24 cellular contexts compared by ENCODE assay signal in genomic region chr15:63793046-63793483, GRCh38. TPM values are rescaled to one million over a fixed set of nuclear protein-coding genes. Genes with fewer than 3 reads are reported as not detected.
DNase-seq lines count a peak whose midpoint lies in the region; ATAC-seq and TF ChIP-seq lines count a peak whose summit lies in the region.
"Had no signal": no experiment of that assay in that cellular context is flagged by ENCODE, and none has a peak within 500 bp of the region (broad histone marks: within the 10 kb centered on the region; RNA-seq: fewer than 3 reads in every experiment).

No MANE protein-coding gene starts in this region.

- H3K9me3 ChIP-seq in gastrocnemius medialis: no peaks in the 10 kb centered on the region
- H3K9me3 ChIP-seq: SJSA1 had no signal

- TF ChIP-seq CTCF in fibroblast of villous mesenchyme (IDR thresholded peaks at IDR 0.05; ENCODE audit: insufficient read depth, low read depth, low read length) (no peak), gastrocnemius medialis (IDR thresholded peaks at IDR 0.05 in 4 of 5, conservative IDR thresholded peaks at IDR 0.05 in 1 of 5) (no peak)

- H3K27me3 ChIP-seq in gastrocnemius medialis: no peaks in the 10 kb centered on the region
- H3K27me3 ChIP-seq: MG63, SJSA1 had no signal

- H3K4me1 Mint-ChIP-seq in activated T-cell treated with anti-CD3 and anti-CD28 coated beads, Interleukin-2, amount 50 U/mL, for 24 hours (ENCODE audit: low read depth): peaks cover 51% of the 10 kb centered on the region
- peaks cover 39% of the 10 kb centered on the region for H3K4me1 Mint-ChIP-seq in activated T-cell treated with anti-CD3 and anti-CD28 coated beads, Interleukin-2, amount 50 U/mL, for 4 hours (ENCODE audit: low read depth)

- in situ Hi-C loops in gastrocnemius medialis (cut with MboI; ENCODE audit: low sequenced_read_pairs in 4 of 4): no loop called here

- peaks cover 40 to 49% of the 10 kb centered on the region in 2 donors for H3K4me1 ChIP-seq in gastrocnemius medialis
- H3K4me1 ChIP-seq: SJSA1 had no signal

- no peak overlapping the region for H3K4me3 ChIP-seq in fibroblast of villous mesenchyme (ENCODE audit: low read depth, low read length)
- no peak overlapping the region for H3K4me3 ChIP-seq in gastrocnemius medialis
- H3K4me3 ChIP-seq: MG63, SJSA1 had no signal

- H3K27ac ChIP-seq in gastrocnemius medialis: peak overlapping the region in 3 of 4 donors; percentile 2 to 56 (median 47)
- H3K27ac ChIP-seq: 22Rv1, C4-2B, SJSA1 had no signal

- intact Hi-C loops in gastrocnemius medialis (cut with DNase I; ENCODE audit: low total_unique reads): no loop called here

- H3K36me3 ChIP-seq in gastrocnemius medialis: no peaks in the 10 kb centered on the region
- H3K36me3 ChIP-seq: MG63, SJSA1 had no signal

- H3K27ac Mint-ChIP-seq in activated T-cell treated with anti-CD3 and anti-CD28 coated beads, Interleukin-2, amount 50 U/mL, for 24 hours: peak overlapping the region; percentile 47
- H3K27ac Mint-ChIP-seq: CD8-positive, alpha-beta T cell had no signal

- peaks cover 21% of the 10 kb centered on the region for H3K36me3 Mint-ChIP-seq in activated T-cell treated with anti-CD3 and anti-CD28 coated beads, Interleukin-2, amount 50 U/mL, for 24 hours (ENCODE audit: low read depth)
- H3K36me3 Mint-ChIP-seq in activated T-cell treated with anti-CD3 and anti-CD28 coated beads, Interleukin-2, amount 50 U/mL, for 4 hours (ENCODE audit: insufficient read depth): peaks cover 13% of the 10 kb centered on the region

- no peak for ATAC-seq in activated T-cell treated with anti-CD3 and anti-CD28 coated beads, Interleukin-2, amount 50 U/mL, for 4 hours
- ATAC-seq in gastrocnemius medialis (no peak), HG03520 (IDR thresholded peaks at IDR 0.05; ENCODE audit: unreplicated experiment) (no peak)
- ATAC-seq: CD8-positive, alpha-beta T cell had no signal

- no peak overlapping the region for H3K4me3 Mint-ChIP-seq in activated T-cell treated with anti-CD3 and anti-CD28 coated beads, Interleukin-2, amount 50 U/mL, for 24 hours
- no peak overlapping the region for H3K4me3 Mint-ChIP-seq in activated T-cell treated with anti-CD3 and anti-CD28 coated beads, Interleukin-2, amount 50 U/mL, for 4 hours
- H3K4me3 Mint-ChIP-seq: B cell; CD8-positive, alpha-beta T cell had no signal

- DNase-seq in activated T-cell treated with anti-CD3 and anti-CD28 coated beads, Interleukin-2, amount 50 U/mL, for 24 hours: no peak
- DNase-seq in activated T-cell treated with anti-CD3 and anti-CD28 coated beads, Interleukin-2, amount 50 U/mL, for 4 hours: no peak
- DNase-seq in fibroblast of villous mesenchyme (ENCODE audit: low read depth) (peak; percentile 13), gastrocnemius medialis (no peak), NCI-H2171 (lab: John Stamatoyannopoulos, UW) (no peak), DMS114 treated with DMSO at 0.1 percent for 48 hours (lab: John Stamatoyannopoulos, UW; ENCODE audit: unreplicated experiment) (no peak)
- DNase-seq: CD8-positive, alpha-beta T cell; DMS 273 treated with DMSO at 0.1 percent for 48 hours; DMS79 treated with DMSO at 0.1 percent for 48 hours; GF-D8; KG1; MG63; NCI-H1417; NCI-H1694; NCI-H2029 treated with DMSO at 0.1 percent for 48 hours; NCI-H2227 treated with DMSO at 0.1 percent for 48 hours; NCI-H526 treated with DMSO at 0.1 percent for 48 hours; Right ventricle myocardium superior; RPMI8226 had no signal

- no peak for TF ChIP-seq POLR2A in gastrocnemius medialis (IDR thresholded peaks at IDR 0.05)

- H3K9me3 Mint-ChIP-seq in activated T-cell treated with anti-CD3 and anti-CD28 coated beads, Interleukin-2, amount 50 U/mL, for 24 hours: peaks cover 6% of the 10 kb centered on the region
- H3K9me3 Mint-ChIP-seq in activated T-cell treated with anti-CD3 and anti-CD28 coated beads, Interleukin-2, amount 50 U/mL, for 4 hours: peaks cover 12% of the 10 kb centered on the region

- H3K27me3 Mint-ChIP-seq in activated T-cell treated with anti-CD3 and anti-CD28 coated beads, Interleukin-2, amount 50 U/mL, for 24 hours: no peaks in the 10 kb centered on the region
- H3K27me3 Mint-ChIP-seq in activated T-cell treated with anti-CD3 and anti-CD28 coated beads, Interleukin-2, amount 50 U/mL, for 4 hours (ENCODE audit: low read depth): no peaks in the 10 kb centered on the region
- H3K27me3 Mint-ChIP-seq: B cell had no signal

RNA-seq across cellular contexts. Expression of gene HERC1, which starts 40.7 kb away (rescaled TPM):
- total RNA-seq in activated T-cell treated with anti-CD3 and anti-CD28 coated beads, Interleukin-2, amount 50 U/mL, for 4 hours: 10 to 100 TPM; 38.7 to 47.2 (median 42.5) TPM
- 71.2 and 88.9 TPM in 2 replicates for total RNA-seq in fibroblast of villous mesenchyme
- 100 to 1,000 TPM in 3 of 4 donors, 10 to 100 TPM in 1; 70.0 to 141 (median 114) TPM for total RNA-seq in gastrocnemius medialis
